9 cellular contexts compared by ENCODE assay signal in genomic region chr10:11823989-11824346, GRCh38. TPM values are rescaled to one million over a fixed set of nuclear protein-coding genes. Genes with fewer than 3 reads are reported as not detected.
DNase-seq lines count a peak whose midpoint lies in the region; ATAC-seq and TF ChIP-seq lines count a peak whose summit lies in the region.
"Had no signal": no experiment of that assay in that cellular context is flagged by ENCODE, and none has a peak within 500 bp of the region (broad histone marks: within the 10 kb centered on the region; RNA-seq: fewer than 3 reads in every experiment).

No MANE protein-coding gene starts in this region.

- WGBS in heart left ventricle, 4 donors, result 28 to 38% (median 36%) methylated on average over 6 of the region's 6 CpGs
- no CpG with 5 or more reads among the region's 6 CpGs for WGBS in mesendoderm (ENCODE audit: extremely low coverage, insufficient coverage, low lambda C conversion rate)

- H3K79me1 ChIP-seq in mesendoderm (ENCODE audit: low read length), result peaks cover 13% of the 10 kb centered on the region

- peaks cover 0 to 23% (median 9%) of the 10 kb centered on the region in 9 donors for H3K27me3 ChIP-seq in heart left ventricle
- H3K27me3 ChIP-seq in brain microvascular endothelial cell (replicated peaks), result no peaks in the 10 kb centered on the region
- H3K27me3 ChIP-seq in mesendoderm (ENCODE audit: insufficient read depth, low read length, poor library complexity), result no peaks in the 10 kb centered on the region
- H3K27me3 ChIP-seq in uterus, result peaks cover 0 to 4% of the 10 kb centered on the region in 2 donors

- no peak for DNase-seq in heart left ventricle
- DNase-seq in Right ventricle myocardium superior, result no peak
- DNase-seq in brain microvascular endothelial cell, result no peak
- DNase-seq in mesendoderm, result no peak
- DNase-seq in uterus, result no peak
- no peak for DNase-seq in GM19238 (ENCODE audit: insufficient read length, low spot score)
- no peak for DNase-seq in inferior parietal cortex (ENCODE audit: extremely low spot score)
- DNase-seq: DMS153 had no signal

- H3K4ac ChIP-seq in mesendoderm (ENCODE audit: low read depth, low read length), result peak overlapping the region; percentile 93

- peak overlapping the region; percentile 92 for H2BK120ac ChIP-seq in mesendoderm (ENCODE audit: low read depth, low read length)

- H3K4me3 ChIP-seq in heart left ventricle (peak overlapping the region; percentile 37 to 86 (median 70)), brain microvascular endothelial cell (ENCODE audit: low read depth, low read length) (peak overlapping the region; percentile 70), mesendoderm (ENCODE audit: low read length) (peak overlapping the region; percentile 67), uterus (peak overlapping the region; percentile 55 to 75)

- peak overlapping the region in 4 of 12 donors; percentile 34 to 55 (median 50) for H3K27ac ChIP-seq in heart left ventricle
- no peak overlapping the region for H3K27ac ChIP-seq in brain microvascular endothelial cell
- no peak overlapping the region for H3K27ac ChIP-seq in mesendoderm (ENCODE audit: low read depth, low read length)
- peak overlapping the region; percentile 26 to 70 for H3K27ac ChIP-seq in uterus

- H3K79me2 ChIP-seq in mesendoderm (ENCODE audit: control insufficient read depth, insufficient read depth, low read length), result peaks cover 33% of the 10 kb centered on the region

- H3K9ac ChIP-seq in mesendoderm (ENCODE audit: low read length), result peak overlapping the region; percentile 82

- peak overlapping the region; percentile 3 for H3K4me2 ChIP-seq in mesendoderm (ENCODE audit: low read length)

- H3K18ac ChIP-seq in mesendoderm (ENCODE audit: low read length), result peak overlapping the region; percentile 99

- in situ Hi-C loops in brain microvascular endothelial cell (cut with HindIII; ENCODE audit: low pct_ligation_motif_present, low sequenced_read_pairs), result no loop called here

- intact Hi-C loops in heart left ventricle (cut with DNase I) (no loop called here), Right ventricle myocardium superior (cut with DNase I) (no loop called here), uterus (cut with DNase I; ENCODE audit: low total_unique reads) (no loop called here)

- H3K36me3 ChIP-seq in heart left ventricle (no peaks in the 10 kb centered on the region), brain microvascular endothelial cell (replicated peaks) (no peaks in the 10 kb centered on the region), mesendoderm (ENCODE audit: control insufficient read depth, insufficient read depth, low read length) (no peaks in the 10 kb centered on the region), uterus (no peaks in the 10 kb centered on the region)

- no peak overlapping the region for H2BK15ac ChIP-seq in mesendoderm (replicated peaks; ENCODE audit: low read depth)

- no peak for TF ChIP-seq POLR2A in heart left ventricle (IDR thresholded peaks at IDR 0.05)
- no peak for TF ChIP-seq POLR2A in uterus (IDR thresholded peaks at IDR 0.05)

- no peak for ATAC-seq in heart left ventricle
- ATAC-seq in Right ventricle myocardium superior (ENCODE audit: poor library complexity), result no peak
- no peak for ATAC-seq in HG03442 (IDR thresholded peaks at IDR 0.05; ENCODE audit: unreplicated experiment)

- peaks cover 0 to 19% (median 0%) of the 10 kb centered on the region in 12 donors for H3K4me1 ChIP-seq in heart left ventricle
- peaks cover 14% of the 10 kb centered on the region for H3K4me1 ChIP-seq in mesendoderm (ENCODE audit: control insufficient read depth, low read depth, low read length)
- no peaks in the 10 kb centered on the region for H3K4me1 ChIP-seq in uterus

- H3K9me3 ChIP-seq in heart left ventricle (no peaks in the 10 kb centered on the region), uterus (no peaks in the 10 kb centered on the region)

- no peak overlapping the region for H2BK5ac ChIP-seq in mesendoderm (ENCODE audit: low read length)

- no peak overlapping the region for H3K23ac ChIP-seq in mesendoderm (ENCODE audit: low read length)

- no peak overlapping the region for H4K5ac ChIP-seq in mesendoderm (ENCODE audit: low read length)

- H4K8ac ChIP-seq in mesendoderm (ENCODE audit: low read depth, low read length), result no peak overlapping the region

- no peak overlapping the region for H2AK5ac ChIP-seq in mesendoderm (ENCODE audit: low read length)

- no peak for TF ChIP-seq CTCF in heart left ventricle (IDR thresholded peaks at IDR 0.05)
- TF ChIP-seq CTCF in brain microvascular endothelial cell (IDR thresholded peaks at IDR 0.05; ENCODE audit: low read depth, low read length, missing control alignments), result no peak
- no peak for TF ChIP-seq CTCF in uterus (IDR thresholded peaks at IDR 0.05)

- peak overlapping the region; percentile 92 for H3K56ac ChIP-seq in mesendoderm (ENCODE audit: low read length)

RNA-seq across cellular contexts. Expression of gene PROSER2, which starts 0.8 kb away (rescaled TPM):
- 1 to 10 TPM in 4 of 9 donors, under 1 TPM in 5; 0.58 to 3.3 (median 0.84) TPM for total RNA-seq in heart left ventricle
- polyA plus RNA-seq in heart left ventricle, result under 1 TPM; 0.38 to 0.78 TPM
- 0.97 TPM for total RNA-seq in Right ventricle myocardium superior
- 9.8 TPM for polyA plus RNA-seq in mesendoderm (2013, experiment 1 of 2)
- polyA plus RNA-seq in mesendoderm (2013, experiment 2 of 2), result 9.5 TPM
- total RNA-seq in uterus, result 10 to 100 TPM in 1 of 4 donors, 1 to 10 TPM in 3; 2.1 to 25.6 (median 6.5) TPM

Comparison
In these comparisons a context has a peak if more than half of its experiments do, and no peak if none do; other contexts are left out.
1. H3K27ac ChIP-seq: peak in uterus (2 of 2); none in brain microvascular endothelial cell (single experiment) and mesendoderm (single experiment).
2. Peak in every context shown above with its lines, with median percentiles within 50 percentile points of each other: H3K4me3 ChIP-seq.